In genomic region chr2:20209373-20210109, GRCh38 we compare ENCODE assay signal across 22 cellular contexts. TPM values are rescaled to one million over a fixed set of nuclear protein-coding genes. Genes with fewer than 3 reads are reported as not detected.
DNase-seq lines count a peak whose midpoint lies in the region; ATAC-seq and TF ChIP-seq lines count a peak whose summit lies in the region.
"Had no signal": no experiment of that assay in that cellular context is flagged by ENCODE, and none has a peak within 500 bp of the region (broad histone marks: within the 10 kb centered on the region; RNA-seq: fewer than 3 reads in every experiment).

No MANE protein-coding gene starts in this region.

- TF ChIP-seq CTCF in MCF 10A (IDR thresholded peaks at IDR 0.05; ENCODE audit: unreplicated experiment) (no peak), suprapubic skin (IDR thresholded peaks at IDR 0.05) (no peak), uterus (IDR thresholded peaks at IDR 0.05) (no peak)

- H3K4me1 Mint-ChIP-seq in MCF 10A (ENCODE audit: insufficient read depth, unreplicated experiment): peaks cover 66% of the 10 kb centered on the region

- H3K36me3 ChIP-seq in suprapubic skin (no peaks in the 10 kb centered on the region), uterus (no peaks in the 10 kb centered on the region)

- H3K27ac Mint-ChIP-seq in MCF 10A (ENCODE audit: low read depth, unreplicated experiment): peak overlapping the region; percentile 94
- H3K27ac Mint-ChIP-seq: activated CD8-positive, alpha-beta T cell treated with anti-CD3 and anti-CD28 coated beads for 36 hours; activated T-cell treated with anti-CD3 and anti-CD28 coated beads, Interleukin-2, amount 50 U/mL, for 24 hours; IgD-negative memory B cell; stimulated activated memory B cell treated with anti-CD40 and anti-IgM and Interleukin-4, amounts not matched to agents 10 μg/mL and 1 μg/mL and 100 μg/mL, for 72 hours; T-helper 2 cell treated with Interferon-gamma antibody and Interleukin-4, amounts not matched to agents 5 μg/mL and 100 μg/mL, for 36 hours had no signal

- CTCF ChIA-PET in MCF 10A (lab: Yijun Ruan, JAX): interaction anchor here (0.6 to 5.8 kb wide), 10 partner anchors 10 to 337 kb away, joined by 3 to 32 read pairs (median 4); partner anchors contain the start of gene SDC1

- no peaks in the 10 kb centered on the region for H3K27me3 Mint-ChIP-seq in MCF 10A (ENCODE audit: insufficient read depth, unreplicated experiment)
- H3K27me3 Mint-ChIP-seq: activated CD8-positive, alpha-beta T cell treated with anti-CD3 and anti-CD28 coated beads for 36 hours; activated T-cell treated with anti-CD3 and anti-CD28 coated beads, Interleukin-2, amount 50 U/mL, for 24 hours had no signal

- H3K27ac ChIP-seq in suprapubic skin (peak overlapping the region; percentile 98), uterus (no peak overlapping the region)
- H3K27ac ChIP-seq: HL-60, SK-N-MC had no signal

- TF ChIP-seq POLR2A in suprapubic skin (IDR thresholded peaks at IDR 0.05) (no peak), uterus (IDR thresholded peaks at IDR 0.05) (no peak)

- H3K4me3 ChIP-seq in Jurkat, Clone E6-1 (ENCODE audit: low read length): no peak overlapping the region
- no peak overlapping the region for H3K4me3 ChIP-seq in suprapubic skin
- no peak overlapping the region for H3K4me3 ChIP-seq in uterus
- H3K4me3 ChIP-seq: SK-N-MC had no signal

- ATAC-seq in left lobe of liver: peak; percentile 27
- ATAC-seq in HG03139 (IDR thresholded peaks at IDR 0.05; ENCODE audit: unreplicated experiment): no peak
- ATAC-seq: activated CD8-positive, alpha-beta T cell treated with anti-CD3 and anti-CD28 coated beads for 36 hours; stimulated activated memory B cell treated with anti-CD40 and anti-IgM and Interleukin-4, amounts not matched to agents 10 μg/mL and 1 μg/mL and 100 μg/mL, for 72 hours had no signal

- H3K27me3 ChIP-seq in suprapubic skin (no peaks in the 10 kb centered on the region), uterus (no peaks in the 10 kb centered on the region)

- no peak for TF ChIP-seq EP300 in suprapubic skin (IDR thresholded peaks at IDR 0.05)

- DNase-seq in Jurkat, Clone E6-1 (ENCODE audit: low read depth, low spot score): peak; percentile 29
- DNase-seq in MCF 10A (ENCODE audit: unreplicated experiment) (no peak), left lobe of liver (ENCODE audit: low spot score) (peak; percentile 92), suprapubic skin (ENCODE audit: low spot score in 2 of 2) (no peak), NCI-H69 (lab: John Stamatoyannopoulos, UW) (no peak), uterus (no peak)
- DNase-seq in activated CD4-positive, CD25-positive, alpha-beta regulatory T cell treated with anti-CD3 and anti-CD28 coated beads, Interleukin-2, amount 50 U/mL, for 72 hours: no peak
- DNase-seq: activated CD8-positive, alpha-beta T cell treated with anti-CD3 and anti-CD28 coated beads for 36 hours; activated naive CD4-positive, alpha-beta T cell; activated T-cell treated with anti-CD3 and anti-CD28 coated beads, Interleukin-2, amount 50 U/mL, for 24 hours; amniotic stem cell; DMS79 treated with DMSO at 0.1 percent for 48 hours; HCEC 1CT; NCI-H187; stimulated activated CD4-positive, alpha-beta T cell treated with anti-CD3 and anti-CD28 coated beads, Interleukin-1b, Interleukin-23, amount 100 ng/mL, for 48 hours had no signal

- POLR2A ChIA-PET in MCF 10A (lab: Yijun Ruan, JAX): interaction anchor here (0.6 to 13.0 kb wide), 4 partner anchors 8 to 157 kb away, joined by 3 to 222 read pairs (median 8); partner anchors contain the start of gene SDC1

- intact Hi-C loops in MCF 10A (cut with micrococcal nuclease): no loop called here
- intact Hi-C loops in uterus (cut with DNase I; ENCODE audit: low total_unique reads): no loop called here

- peaks cover 43% of the 10 kb centered on the region for H3K36me3 Mint-ChIP-seq in MCF 10A (ENCODE audit: insufficient read depth, unreplicated experiment)
- H3K36me3 Mint-ChIP-seq: mesothelial cell of epicardium; stimulated activated memory B cell treated with anti-CD40 and anti-IgM and Interleukin-4, amounts not matched to agents 10 μg/mL and 1 μg/mL and 100 μg/mL, for 72 hours had no signal

- H3K4me1 ChIP-seq in suprapubic skin: peaks cover 94% of the 10 kb centered on the region
- no peaks in the 10 kb centered on the region for H3K4me1 ChIP-seq in uterus

- no peaks in the 10 kb centered on the region for H3K9me3 ChIP-seq in suprapubic skin
- no peaks in the 10 kb centered on the region for H3K9me3 ChIP-seq in uterus

- no TSS peak for BruUV-seq in MCF 10A (replicated peaks; lab: Mats Ljungman, UMichigan)

- no peaks in the 10 kb centered on the region for H3K9me3 Mint-ChIP-seq in MCF 10A (ENCODE audit: unreplicated experiment)
- H3K9me3 Mint-ChIP-seq: activated CD8-positive, alpha-beta T cell treated with anti-CD3 and anti-CD28 coated beads for 36 hours; activated T-cell treated with anti-CD3 and anti-CD28 coated beads, Interleukin-2, amount 50 U/mL, for 24 hours; IgD-negative memory B cell; mesothelial cell of epicardium; stimulated activated memory B cell treated with anti-CD40 and anti-IgM and Interleukin-4, amounts not matched to agents 10 μg/mL and 1 μg/mL and 100 μg/mL, for 72 hours; T-helper 2 cell treated with Interferon-gamma antibody and Interleukin-4, amounts not matched to agents 5 μg/mL and 100 μg/mL, for 36 hours had no signal

- WGBS in suprapubic skin: 63% methylated on average over 18 of the region's 21 CpGs

- H3K4me3 Mint-ChIP-seq in MCF 10A (ENCODE audit: unreplicated experiment): no peak overlapping the region
- H3K4me3 Mint-ChIP-seq: activated CD8-positive, alpha-beta T cell treated with anti-CD3 and anti-CD28 coated beads for 36 hours; activated T-cell treated with anti-CD3 and anti-CD28 coated beads, Interleukin-2, amount 50 U/mL, for 24 hours; IgD-negative memory B cell; mesothelial cell of epicardium; stimulated activated memory B cell treated with anti-CD40 and anti-IgM and Interleukin-4, amounts not matched to agents 10 μg/mL and 1 μg/mL and 100 μg/mL, for 72 hours; T-helper 2 cell treated with Interferon-gamma antibody and Interleukin-4, amounts not matched to agents 5 μg/mL and 100 μg/mL, for 36 hours had no signal

RNA-seq across cellular contexts. Expression of gene SDC1, which starts 15.4 kb away (rescaled TPM):
- polyA plus RNA-seq in Jurkat, Clone E6-1 (2012; ENCODE audit: insufficient read depth, insufficient read length): 3.1 TPM
- total RNA-seq in MCF 10A (2022) (214 and 232 TPM in 2 replicates), left lobe of liver (537 TPM), suprapubic skin (100 to 1,000 TPM; 258 to 892 (median 636) TPM), uterus (10 to 100 TPM in 1 of 4 donors, 1 to 10 TPM in 1, under 1 TPM in 1, not detected in 1; 0.29 to 30.1 (median 3.0) TPM)

Comparison
In these comparisons a context has a peak if more than half of its experiments do, and no peak if none do; other contexts are left out.
1. DNase-seq: peak in Jurkat, Clone E6-1 (single experiment) and left lobe of liver (single experiment); none in MCF 10A (single experiment), suprapubic skin (0 of 2), activated CD4-positive, CD25-positive, alpha-beta regulatory T cell treated with anti-CD3 and anti-CD28 coated beads, Interleukin-2, amount 50 U/mL, for 72 hours (single experiment), NCI-H69 (single experiment) and uterus (0 of 2).